Comparison of ENCODE assay signal across 8 cellular contexts in the genomic region with DNA sequence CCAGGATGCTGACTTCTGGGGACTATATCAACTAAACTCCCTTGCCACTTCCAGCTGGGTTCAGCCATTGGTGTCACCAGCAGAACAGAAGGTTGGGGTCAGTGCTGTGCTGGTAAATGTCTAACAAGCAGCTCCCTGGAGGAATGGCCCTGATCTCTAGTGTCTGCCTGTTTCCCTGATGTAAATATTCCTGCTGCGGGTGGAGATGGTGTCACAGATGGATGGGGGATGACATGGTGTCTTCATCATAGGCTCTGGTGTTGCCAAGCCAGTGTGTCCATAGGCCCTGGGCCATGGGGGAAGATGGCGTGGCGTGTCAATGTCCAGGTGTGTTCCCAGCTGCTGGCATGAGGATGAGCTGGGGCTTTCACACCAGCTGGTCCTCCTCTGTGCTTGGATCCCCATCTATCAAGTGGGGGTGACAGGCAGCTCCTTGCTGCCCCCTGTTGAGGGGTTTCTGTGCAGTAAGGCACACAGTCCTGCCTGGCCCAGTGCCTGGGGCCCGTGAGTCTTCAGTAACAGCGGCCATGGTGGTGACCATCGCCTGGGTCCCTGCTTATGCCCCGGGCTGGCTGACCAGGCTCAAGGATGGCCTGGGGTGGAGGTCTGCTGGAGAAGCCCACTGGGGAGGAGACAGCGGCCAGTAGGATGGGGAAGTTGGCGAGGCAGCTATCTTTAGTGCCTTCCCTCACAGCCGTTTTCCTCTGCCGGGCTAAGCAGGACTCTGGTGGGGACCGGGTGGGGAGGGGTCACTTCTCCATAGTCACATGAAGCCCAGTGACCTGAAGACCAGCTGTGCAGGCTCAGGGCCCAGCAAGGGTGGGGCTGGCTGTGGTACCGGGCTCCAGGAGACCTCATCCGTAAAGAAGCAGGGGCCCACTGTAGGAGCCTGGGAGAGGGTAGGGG. TPM values are rescaled to one million over a fixed set of nuclear protein-coding genes. Genes with fewer than 3 reads are reported as not detected.
DNase-seq lines count a peak whose midpoint lies in the region; ATAC-seq, FAIRE-seq and TF ChIP-seq lines count a peak whose summit lies in the region.

No MANE protein-coding gene starts in this region.

- peaks cover 35% of the 10 kb centered on the region for H3F3A ChIP-seq in neural progenitor cell (ENCODE audit: low read depth)

- TF ChIP-seq EP300 in A549 (IDR thresholded peaks at IDR 0.05), result no peak

- H3K9me3 ChIP-seq in A549 (no peaks in the 10 kb centered on the region), neural progenitor cell (ENCODE audit: low read depth) (no peaks in the 10 kb centered on the region)

- peak; percentile 52 to 72 for TF ChIP-seq RAD21 in A549 (conservative IDR thresholded peaks at IDR 0.05 in 1 of 2, IDR thresholded peaks at IDR 0.05 in 1 of 2)

- H3K36me3 Mint-ChIP-seq in activated CD4-positive, alpha-beta T cell treated with anti-CD3 and anti-CD28 coated beads for 36 hours (ENCODE audit: low read depth), result peaks cover 4% of the 10 kb centered on the region
- peaks cover 18% of the 10 kb centered on the region for H3K36me3 Mint-ChIP-seq in effector memory CD8-positive, alpha-beta T cell (ENCODE audit: insufficient read depth)
- H3K36me3 Mint-ChIP-seq in neural progenitor cell, result peaks cover 9% of the 10 kb centered on the region

- WGBS in A549 (ENCODE audit: missing lambda C conversion rate), result 90% methylated on average over 2 of the region's 14 CpGs

- ATAC-seq in A549 (0 out of 6 replicates have a peak, but pooled peaks of 1 of the 2 experiments have one; percentile 3), HG03442 (IDR thresholded peaks at IDR 0.05; ENCODE audit: unreplicated experiment) (no peak), GM21367 (IDR thresholded peaks at IDR 0.05; ENCODE audit: unreplicated experiment) (no peak)
- peak; percentile 60 for ATAC-seq in activated CD4-positive, alpha-beta T cell treated with anti-CD3 and anti-CD28 coated beads for 36 hours
- ATAC-seq in effector memory CD8-positive, alpha-beta T cell (replicated peaks), result peak; percentile 63

- no peaks in the 10 kb centered on the region for H3K27me3 ChIP-seq in H7 (ENCODE audit: control insufficient read depth, insufficient read depth, low read length)
- no peaks in the 10 kb centered on the region for H3K27me3 ChIP-seq in neural progenitor cell

- no peaks in the 10 kb centered on the region for H3K79me2 ChIP-seq in neural progenitor cell (ENCODE audit: low read depth)

- TF ChIP-seq POLR2A in A549 (IDR thresholded peaks at IDR 0.05; ENCODE audit: low read length), result no peak

- H3K4me1 Mint-ChIP-seq in activated CD4-positive, alpha-beta T cell treated with anti-CD3 and anti-CD28 coated beads for 36 hours, result peaks cover 2% of the 10 kb centered on the region
- H3K4me1 Mint-ChIP-seq in effector memory CD8-positive, alpha-beta T cell (ENCODE audit: low read depth in 2 of 2), result peaks cover 14 to 17% of the 10 kb centered on the region in 2 donors
- H3K4me1 Mint-ChIP-seq in neural progenitor cell, result peaks cover 21% of the 10 kb centered on the region

- H3K27me3 Mint-ChIP-seq in activated CD4-positive, alpha-beta T cell treated with anti-CD3 and anti-CD28 coated beads for 36 hours, result no peaks in the 10 kb centered on the region
- no peaks in the 10 kb centered on the region for H3K27me3 Mint-ChIP-seq in effector memory CD8-positive, alpha-beta T cell
- H3K27me3 Mint-ChIP-seq in neural progenitor cell (ENCODE audit: insufficient read depth, low read depth), result peaks cover 10% of the 10 kb centered on the region

- no peak for FAIRE-seq in A549 (lab: Jason Lieb, UNC)

- H3K9ac ChIP-seq in neural progenitor cell, result no peak overlapping the region

- H3K36me3 ChIP-seq in H7 (replicated peaks; ENCODE audit: control insufficient read depth, insufficient read depth, low read length) (peaks cover 4% of the 10 kb centered on the region), neural progenitor cell (no peaks in the 10 kb centered on the region)

- POLR2A ChIA-PET in A549 (lab: Yijun Ruan, JAX), result interaction anchor here (1.1 kb wide), 1 partner anchor 54 kb away, joined by 3 read pairs; no protein-coding TSS in a partner anchor
- POLR2A ChIA-PET in activated CD4-positive, alpha-beta T cell treated with anti-CD3 and anti-CD28 coated beads for 36 hours (lab: Charles Lee), result interaction anchor here (0.6 to 2.0 kb wide), 4 partner anchors 10 to 92 kb away, joined by 3 to 6 read pairs (median 4); no protein-coding TSS in a partner anchor

- no peak overlapping the region for H3K4me3 ChIP-seq in A549
- no peak overlapping the region for H3K4me3 ChIP-seq in H7 (ENCODE audit: insufficient read depth, low read depth, low read length)
- no peak overlapping the region for H3K4me3 ChIP-seq in neural progenitor cell

- TF ChIP-seq CTCF in A549 (IDR thresholded peaks at IDR 0.05), result peak; percentile 33; the same call in 2 of the 3 replicates
- peak; percentile 58 for TF ChIP-seq CTCF in neural progenitor cell (IDR thresholded peaks at IDR 0.05)

- CTCF ChIA-PET in A549 (lab: Yijun Ruan, JAX), result interaction anchor here (0.6 to 6.9 kb wide), 15 partner anchors 9 to 604 kb away, joined by 3 to 72 read pairs (median 5); a partner anchor contains a TSS
- CTCF ChIA-PET in activated CD4-positive, alpha-beta T cell treated with anti-CD3 and anti-CD28 coated beads for 36 hours (lab: Charles Lee), result interaction anchor here (0.7 to 5.5 kb wide), 14 partner anchors 8 to 333 kb away, joined by 3 to 54 read pairs (median 4); a partner anchor contains a TSS

- H3K9me3 Mint-ChIP-seq in activated CD4-positive, alpha-beta T cell treated with anti-CD3 and anti-CD28 coated beads for 36 hours (ENCODE audit: low read depth), result no peaks in the 10 kb centered on the region
- H3K9me3 Mint-ChIP-seq in effector memory CD8-positive, alpha-beta T cell, result no peaks in the 10 kb centered on the region
- no peaks in the 10 kb centered on the region for H3K9me3 Mint-ChIP-seq in neural progenitor cell

- H3K4me2 ChIP-seq in A549, result no peak overlapping the region
- H3K4me2 ChIP-seq in neural progenitor cell, result no peak overlapping the region

- H3K4me1 ChIP-seq in A549 (peaks cover 32% of the 10 kb centered on the region), neural progenitor cell (no peaks in the 10 kb centered on the region)

- intact Hi-C loops in activated CD4-positive, alpha-beta T cell treated with anti-CD3 and anti-CD28 coated beads for 36 hours (cut with DNase I, micrococcal nuclease), result loop anchor here (1.0 to 2.0 kb wide), 2 partner anchors 135 to 300 kb away; no protein-coding TSS in a partner anchor

- no peak overlapping the region for H3K27ac Mint-ChIP-seq in activated CD4-positive, alpha-beta T cell treated with anti-CD3 and anti-CD28 coated beads for 36 hours
- no peak overlapping the region for H3K27ac Mint-ChIP-seq in effector memory CD8-positive, alpha-beta T cell
- H3K27ac Mint-ChIP-seq in neural progenitor cell, result peak overlapping the region; percentile 12

- in situ Hi-C loops in KBM-7 (cut with MboI; ENCODE audit: low pct_unique_long_range_greater_than_20kb, low sequenced_read_pairs), result loop anchor here (10.0 kb wide), 1 partner anchor 132 kb away; no protein-coding TSS in a partner anchor

- no peak overlapping the region for H2AFZ ChIP-seq in neural progenitor cell (replicated peaks)

- H3K4me3 Mint-ChIP-seq in activated CD4-positive, alpha-beta T cell treated with anti-CD3 and anti-CD28 coated beads for 36 hours, result no peak overlapping the region
- no peak overlapping the region for H3K4me3 Mint-ChIP-seq in effector memory CD8-positive, alpha-beta T cell
- H3K4me3 Mint-ChIP-seq in neural progenitor cell, result no peak overlapping the region

- DNase-seq in A549 (ENCODE audit: low read depth in 1 of 2, low spot score in 1 of 2) (peak in 1 of 2 experiments; percentile 54), H7 (peak; percentile 88), neural progenitor cell (ENCODE audit: low spot score) (peak; percentile 69), KBM-7 (no peak)
- peak; percentile 79 for DNase-seq in activated CD4-positive, alpha-beta T cell treated with anti-CD3 and anti-CD28 coated beads for 36 hours
- DNase-seq in effector memory CD8-positive, alpha-beta T cell, result peak; percentile 38 to 54 (median 42)

- peaks cover 24% of the 10 kb centered on the region for H4K20me1 ChIP-seq in neural progenitor cell (ENCODE audit: low read depth)

- H3K27ac ChIP-seq in A549, result peak overlapping the region; percentile 94 to 95; a peak in 5 of 6 replicates
- no peak overlapping the region for H3K27ac ChIP-seq in neural progenitor cell

TF ChIP-seq in A549, 52 proteins besides CTCF, POLR2A, EP300 and RAD21 (continues in another document):
- TF ChIP-seq HOXB5 (CRISPR knock-in tag; IDR thresholded peaks at IDR 0.05) (peak; percentile 94; the same call in 1 of the 2 replicates), FOXS1 (CRISPR knock-in tag; IDR thresholded peaks at IDR 0.05) (no peak), SMC3 (IDR thresholded peaks at IDR 0.05) (peak; percentile 29; the same call in 1 of the 3 replicates), ZFP36 (IDR thresholded peaks at IDR 0.05; ENCODE audit: borderline replicate concordance, partially characterized antibody) (no peak)

RNA-seq across cellular contexts. Expression of a gene that starts 12.7 kb away (rescaled TPM):
- polyA plus RNA-seq in A549 (2011; rRNA removed), result 1,852 and 1,921 TPM in 2 replicates
- polyA plus RNA-seq in A549 (2012; cell fraction: cytosol; rRNA removed), result 3,052 and 3,485 TPM in 2 replicates
- 1,995 and 2,105 TPM in 2 replicates for polyA plus RNA-seq in A549 (2012; cell fraction: nucleus; rRNA removed)
- polyA plus RNA-seq in A549 (2017; fragmentation: RNase III; extraction: RNeasy Plus Mini Kit Qiagen cat#74134 plus additional on column Dnase treatment), result 1,908 to 2,151 TPM (median 1,965 TPM) in 3 replicates
- 1,682 and 1,944 TPM in 2 replicates for polyA minus RNA-seq in A549 (2011; rRNA and poly(A)+ RNA removed)
- total RNA-seq in H7 (2014; rRNA removed; shearing (Covaris generic)), result 3,029 and 3,176 TPM in 2 replicates
- total RNA-seq in activated CD4-positive, alpha-beta T cell treated with anti-CD3 and anti-CD28 coated beads for 36 hours, result 1,000 to 10,000 TPM; 2,519 to 3,155 TPM
- 3,021 and 4,709 TPM in 2 replicates for total RNA-seq in neural progenitor cell (ENCODE audit: low replicate concordance)

RNA-seq across cellular contexts. Expression of a gene that starts 43.1 kb away (rescaled TPM):
- 6.7 and 7.9 TPM in 2 replicates for polyA plus RNA-seq in A549 (2011; rRNA removed)
- 27.4 and 39.6 TPM in 2 replicates for polyA plus RNA-seq in A549 (2012; cell fraction: cytosol; rRNA removed)
- 41.2 and 57.0 TPM in 2 replicates for polyA plus RNA-seq in A549 (2012; cell fraction: nucleus; rRNA removed)
- polyA plus RNA-seq in A549 (2017; fragmentation: RNase III; extraction: RNeasy Plus Mini Kit Qiagen cat#74134 plus additional on column Dnase treatment), result 10.9 to 14.5 TPM (median 11.7 TPM) in 3 replicates
- 2.6 and 5.5 TPM in 2 replicates for polyA minus RNA-seq in A549 (2011; rRNA and poly(A)+ RNA removed)
- total RNA-seq in H7 (2014; rRNA removed; shearing (Covaris generic)), result 24.4 and 37.9 TPM in 2 replicates
- total RNA-seq in activated CD4-positive, alpha-beta T cell treated with anti-CD3 and anti-CD28 coated beads for 36 hours, result under 1 TPM; 0.58 to 0.89 TPM
- total RNA-seq in neural progenitor cell (ENCODE audit: low replicate concordance), result 11.0 and 26.9 TPM in 2 replicates

Comparison
In these comparisons a context has a peak if more than half of its experiments do, and no peak if none do; other contexts are left out.
1. ATAC-seq: peak in activated CD4-positive, alpha-beta T cell treated with anti-CD3 and anti-CD28 coated beads for 36 hours (single experiment) and effector memory CD8-positive, alpha-beta T cell (single experiment); none in HG03442 (single experiment) and GM21367 (single experiment).